In genomic region chr1:67791686-67792475, GRCh38 we compare ENCODE assay signal across 11 cellular contexts. TPM values are rescaled to one million over a fixed set of nuclear protein-coding genes. Genes with fewer than 3 reads are reported as not detected.
DNase-seq lines count a peak whose midpoint lies in the region; TF ChIP-seq lines count a peak whose summit lies in the region.
"Had no signal": no experiment of that assay in that cellular context is flagged by ENCODE, and none has a peak within 500 bp of the region (broad histone marks: within the 10 kb centered on the region; RNA-seq: fewer than 3 reads in every experiment).

No MANE protein-coding gene starts in this region.

- peaks cover 4% of the 10 kb centered on the region for H3K36me3 Mint-ChIP-seq in neural progenitor cell
- H3K36me3 Mint-ChIP-seq: activated naive CD8-positive, alpha-beta T cell treated with anti-CD3 and anti-CD28 coated beads for 36 hours had no signal

- H4K20me1 ChIP-seq in neural progenitor cell (ENCODE audit: low read depth), result peaks cover 9% of the 10 kb centered on the region

- peaks cover 4% of the 10 kb centered on the region for H3K9me3 Mint-ChIP-seq in neural progenitor cell
- H3K9me3 Mint-ChIP-seq: activated naive CD8-positive, alpha-beta T cell treated with anti-CD3 and anti-CD28 coated beads for 36 hours; T-helper 1 cell treated with Interleukin-12 subunit alpha and Interleukin-12 subunit beta and Interleukin-4 antibody, amounts not matched to agents 30 μg/mL and 1 μg/mL, for 36 hours had no signal

- no peaks in the 10 kb centered on the region for H3K36me3 ChIP-seq in neural progenitor cell

- peak overlapping the region; percentile 38 for H3K27ac Mint-ChIP-seq in neural progenitor cell
- H3K27ac Mint-ChIP-seq: activated naive CD8-positive, alpha-beta T cell treated with anti-CD3 and anti-CD28 coated beads for 36 hours; T-helper 1 cell treated with Interleukin-12 subunit alpha and Interleukin-12 subunit beta and Interleukin-4 antibody, amounts not matched to agents 30 μg/mL and 1 μg/mL, for 36 hours had no signal

- TF ChIP-seq CTCF in neural progenitor cell (IDR thresholded peaks at IDR 0.05), result no peak

- H3F3A ChIP-seq in neural progenitor cell (ENCODE audit: low read depth), result peaks cover 5% of the 10 kb centered on the region

- H3K4me3 Mint-ChIP-seq in neural progenitor cell, result no peak overlapping the region
- H3K4me3 Mint-ChIP-seq: activated naive CD8-positive, alpha-beta T cell treated with anti-CD3 and anti-CD28 coated beads for 36 hours; T-helper 1 cell treated with Interleukin-12 subunit alpha and Interleukin-12 subunit beta and Interleukin-4 antibody, amounts not matched to agents 30 μg/mL and 1 μg/mL, for 36 hours had no signal

- peaks cover 59% of the 10 kb centered on the region for H3K4me1 Mint-ChIP-seq in neural progenitor cell
- H3K4me1 Mint-ChIP-seq: activated naive CD8-positive, alpha-beta T cell treated with anti-CD3 and anti-CD28 coated beads for 36 hours had no signal

- no peak overlapping the region for H3K9ac ChIP-seq in neural progenitor cell
- H3K9ac ChIP-seq: KMS-11 had no signal

- DNase-seq in AG08395 (ENCODE audit: low spot score), result peak; percentile 90
- peak; percentile 1 for DNase-seq in NCI-H69 (lab: John Stamatoyannopoulos, UW)
- DNase-seq in epidermal melanocyte (ENCODE audit: insufficient read length, low spot score), result peak; percentile 79
- DNase-seq in neural progenitor cell (ENCODE audit: low spot score), result no peak
- DNase-seq in SIG-M5 (lab: John Stamatoyannopoulos, UW), result no peak
- no peak for DNase-seq in COR-L47 (lab: John Stamatoyannopoulos, UW)
- DNase-seq in activated effector memory CD4-positive, alpha-beta T cell treated with Interleukin-2 at 50 U/mL for 16 hours, result no peak
- no peak for DNase-seq in activated naive CD4-positive, alpha-beta T cell (lab: John Stamatoyannopoulos, UW)
- DNase-seq: activated naive CD8-positive, alpha-beta T cell treated with anti-CD3 and anti-CD28 coated beads for 36 hours had no signal

- H3K27me3 ChIP-seq in neural progenitor cell, result no peaks in the 10 kb centered on the region

- H3K79me2 ChIP-seq in neural progenitor cell (ENCODE audit: low read depth), result no peaks in the 10 kb centered on the region

- H3K9me3 ChIP-seq in neural progenitor cell (ENCODE audit: low read depth), result no peaks in the 10 kb centered on the region

- H3K4me3 ChIP-seq in neural progenitor cell, result no peak overlapping the region

- no peak overlapping the region for H3K27ac ChIP-seq in neural progenitor cell
- H3K27ac ChIP-seq: KMS-11 had no signal

- no peaks in the 10 kb centered on the region for H3K27me3 Mint-ChIP-seq in neural progenitor cell (ENCODE audit: insufficient read depth, low read depth)
- H3K27me3 Mint-ChIP-seq: activated naive CD8-positive, alpha-beta T cell treated with anti-CD3 and anti-CD28 coated beads for 36 hours had no signal

- peaks cover 9% of the 10 kb centered on the region for H3K4me1 ChIP-seq in neural progenitor cell

- no peak overlapping the region for H3K4me2 ChIP-seq in neural progenitor cell
- H3K4me2 ChIP-seq: KMS-11 had no signal

- H2AFZ ChIP-seq in neural progenitor cell (replicated peaks), result no peak overlapping the region

RNA-seq across cellular contexts. Expression of gene GNG12, which starts 41.4 kb away (rescaled TPM):
- 30.3 and 44.5 TPM in 2 replicates for total RNA-seq in neural progenitor cell (ENCODE audit: low replicate concordance)

Comparison
In these comparisons a context has a peak if more than half of its experiments do, and no peak if none do; other contexts are left out.
1. DNase-seq: peak in AG08395 (single experiment), NCI-H69 (single experiment) and epidermal melanocyte (single experiment); none in neural progenitor cell (single experiment), SIG-M5 (single experiment), COR-L47 (single experiment), activated effector memory CD4-positive, alpha-beta T cell treated with Interleukin-2 at 50 U/mL for 16 hours (single experiment) and activated naive CD4-positive, alpha-beta T cell (0 of 4).